ENCODE assay signal across 28 cellular contexts in genomic region chr19:31304877-31305312, GRCh38. TPM values are rescaled to one million over a fixed set of nuclear protein-coding genes. Genes with fewer than 3 reads are reported as not detected.
DNase-seq lines count a peak whose midpoint lies in the region; ATAC-seq and TF ChIP-seq lines count a peak whose summit lies in the region.
"Had no signal": no experiment of that assay in that cellular context is flagged by ENCODE, and none has a peak within 500 bp of the region (broad histone marks: within the 10 kb centered on the region; RNA-seq: fewer than 3 reads in every experiment).

No MANE protein-coding gene starts in this region.

- H3K36me3 Mint-ChIP-seq in dendritic cell treated with granulocyte-macrophage colony-stimulating factor and Interleukin-4, amounts not matched to agents 40 ng/mL and 50 ng/mL, for 4 days (ENCODE audit: low read depth): no peaks in the 10 kb centered on the region

- no peaks in the 10 kb centered on the region for H3K36me3 ChIP-seq in colonic mucosa
- H3K36me3 ChIP-seq: BE2C, esophagus squamous epithelium, prostate gland had no signal

- H3K27ac Mint-ChIP-seq in dendritic cell treated with granulocyte-macrophage colony-stimulating factor and Interleukin-4, amounts not matched to agents 40 ng/mL and 50 ng/mL, for 4 days: peak overlapping the region; percentile 57
- H3K27ac Mint-ChIP-seq: activated CD8-positive, alpha-beta T cell treated with anti-CD3 and anti-CD28 coated beads for 36 hours; activated T-cell treated with anti-CD3 and anti-CD28 coated beads, Interleukin-2, amount 50 U/mL, for 24 hours; H9 had no signal

- H3K4me3 ChIP-seq in skeletal muscle cell (ENCODE audit: low read depth, low read length) (no peak overlapping the region), colonic mucosa (no peak overlapping the region), dorsolateral prefrontal cortex (peak overlapping the region in 7 of 59 donors; percentile 2 to 31 (median 19))
- H3K4me3 ChIP-seq: esophagus squamous epithelium, PC-9, prostate gland had no signal

- no peaks in the 10 kb centered on the region for H3K4me1 ChIP-seq in colonic mucosa
- H3K4me1 ChIP-seq: BE2C, prostate gland had no signal

- no peak for ATAC-seq in HG02610 (IDR thresholded peaks at IDR 0.05; ENCODE audit: unreplicated experiment)
- ATAC-seq: activated CD4-positive, CD25-positive, alpha-beta regulatory T cell treated with anti-CD3 and anti-CD28 coated beads, Interleukin-2, amount 50 U/mL, for 24 hours; activated CD8-positive, alpha-beta T cell treated with anti-CD3 and anti-CD28 coated beads for 36 hours; left lobe of liver had no signal

- H3K27ac ChIP-seq in colonic mucosa (no peak overlapping the region), dorsolateral prefrontal cortex (peak overlapping the region in 2 of 59 donors; percentile 2 to 36)
- H3K27ac ChIP-seq: esophagus squamous epithelium, PC-9, prostate gland had no signal

- TF ChIP-seq CTCF in colonic mucosa (IDR thresholded peaks at IDR 0.05): no peak
- TF ChIP-seq CTCF in dorsolateral prefrontal cortex (IDR thresholded peaks at IDR 0.05 in 54 of 56, conservative IDR thresholded peaks at IDR 0.05 in 2 of 56; ENCODE audit: low read depth in 1 of 56, partially characterized antibody in 56 of 56): no peak

- no peaks in the 10 kb centered on the region for H3K9me3 ChIP-seq in colonic mucosa
- H3K9me3 ChIP-seq: BE2C, esophagus squamous epithelium, prostate gland, SK-N-SH had no signal

- H3K9me3 Mint-ChIP-seq in dendritic cell treated with granulocyte-macrophage colony-stimulating factor and Interleukin-4, amounts not matched to agents 40 ng/mL and 50 ng/mL, for 4 days: no peaks in the 10 kb centered on the region
- H3K9me3 Mint-ChIP-seq: activated CD8-positive, alpha-beta T cell treated with anti-CD3 and anti-CD28 coated beads for 36 hours; activated T-cell treated with anti-CD3 and anti-CD28 coated beads, Interleukin-2, amount 50 U/mL, for 24 hours; central memory CD8-positive, alpha-beta T cell; H9; neural crest cell had no signal

- intact Hi-C loops in dendritic cell treated with granulocyte-macrophage colony-stimulating factor and Interleukin-4, amounts not matched to agents 40 ng/mL and 50 ng/mL, for 4 days (cut with micrococcal nuclease): no loop called here
- intact Hi-C loops in colonic mucosa (cut with DNase I): no loop called here
- intact Hi-C loops in dorsolateral prefrontal cortex (cut with DNase I): no loop called here

- peak overlapping the region; percentile 30 for H3K4me3 Mint-ChIP-seq in dendritic cell treated with granulocyte-macrophage colony-stimulating factor and Interleukin-4, amounts not matched to agents 40 ng/mL and 50 ng/mL, for 4 days
- H3K4me3 Mint-ChIP-seq: activated CD8-positive, alpha-beta T cell treated with anti-CD3 and anti-CD28 coated beads for 36 hours; activated T-cell treated with anti-CD3 and anti-CD28 coated beads, Interleukin-2, amount 50 U/mL, for 24 hours; central memory CD8-positive, alpha-beta T cell; H9; neural crest cell had no signal

- H3K9ac ChIP-seq in colonic mucosa (ENCODE audit: low read depth in 2 of 2, low read length in 2 of 2): no peak overlapping the region
- H3K9ac ChIP-seq: SK-N-SH had no signal

- peaks cover 48% of the 10 kb centered on the region for H3K4me1 Mint-ChIP-seq in dendritic cell treated with granulocyte-macrophage colony-stimulating factor and Interleukin-4, amounts not matched to agents 40 ng/mL and 50 ng/mL, for 4 days (ENCODE audit: low read depth)
- H3K4me1 Mint-ChIP-seq: central memory CD8-positive, alpha-beta T cell; neural crest cell had no signal

- no peaks in the 10 kb centered on the region for H3K27me3 Mint-ChIP-seq in dendritic cell treated with granulocyte-macrophage colony-stimulating factor and Interleukin-4, amounts not matched to agents 40 ng/mL and 50 ng/mL, for 4 days

- H3K27me3 ChIP-seq in colonic mucosa (no peaks in the 10 kb centered on the region), dorsolateral prefrontal cortex (no peaks in the 10 kb centered on the region)
- H3K27me3 ChIP-seq: BE2C, esophagus squamous epithelium had no signal

- DNase-seq in GF-D8 (lab: John Stamatoyannopoulos, UW): peak; percentile 31
- peak; percentile 91 for DNase-seq in NOMO-1 treated with DMSO at 0.1 percent for 48 hours (lab: John Stamatoyannopoulos, UW; ENCODE audit: unreplicated experiment)
- DNase-seq in skeletal muscle cell (ENCODE audit: low read depth): peak; percentile 16
- DNase-seq in colonic mucosa: no peak
- DNase-seq in dorsolateral prefrontal cortex: no peak
- DNase-seq: activated CD8-positive, alpha-beta T cell treated with anti-CD3 and anti-CD28 coated beads for 36 hours; activated naive CD4-positive, alpha-beta T cell treated with Interleukin-2 at 50 U/mL for 16 hours; activated T-cell treated with anti-CD3 and anti-CD28 coated beads, Interleukin-2, amount 50 U/mL, for 24 hours; aorta; BE2C; effector memory CD4-positive, alpha-beta T cell; EL; esophagus squamous epithelium; H9; midbrain; NCI-H1436; NCI-H2171 treated with DMSO at 0.1 percent for 48 hours; NCI-H526 treated with DMSO at 0.1 percent for 48 hours; PC-9; SK-N-SH; stimulated activated CD4-positive, alpha-beta T cell treated with anti-CD3 and anti-CD28 coated beads, Interleukin-12 subunit alpha, Interleukin-12 subunit beta, amount 100 ng/mL, for 4 hours had no signal

RNA-seq across cellular contexts. Expression of gene TSHZ3, which starts 44.3 kb away (rescaled TPM):
- total RNA-seq in colonic mucosa (1 to 10 TPM; 1.3 to 5.1 TPM), dorsolateral prefrontal cortex (10 to 100 TPM in 119 of 120 experiments, 1 to 10 TPM in 1; 8.4 to 35.0 (median 22.7) TPM)
- total RNA-seq: PC-9 had no signal

Comparison
In these comparisons a context has a peak if more than half of its experiments do, and no peak if none do; other contexts are left out.
1. DNase-seq: peak in GF-D8 (single experiment), NOMO-1 treated with DMSO at 0.1 percent for 48 hours (single experiment) and skeletal muscle cell (single experiment); none in colonic mucosa (single experiment) and dorsolateral prefrontal cortex (0 of 10).